8 cellular contexts compared by ENCODE assay signal in genomic region chr19:3404324-3405260, GRCh38. TPM values are rescaled to one million over a fixed set of nuclear protein-coding genes. Genes with fewer than 3 reads are reported as not detected.
DNase-seq lines count a peak whose midpoint lies in the region; ATAC-seq and FAIRE-seq lines count a peak whose summit lies in the region.

No MANE protein-coding gene starts in this region.

- H3K4me3 ChIP-seq in H7 (ENCODE audit: insufficient read depth, low read depth, low read length) = no peak overlapping the region

- no peak for FAIRE-seq in RCC 7860 (lab: Jason Lieb, UNC)

- H3K27me3 ChIP-seq in H7 (ENCODE audit: control insufficient read depth, insufficient read depth, low read length) = no peaks in the 10 kb centered on the region
- no peaks in the 10 kb centered on the region for H3K27me3 ChIP-seq in layer of hippocampus (ENCODE audit: control insufficient read depth, insufficient read depth, low read length)

- DNase-seq in H7 = peak; percentile 77
- peak; percentile 67 for DNase-seq in smooth muscle cell of the brain vasculature (ENCODE audit: low read depth, low spot score)
- no peak for DNase-seq in GDM1 (lab: John Stamatoyannopoulos, UW)
- no peak for DNase-seq in RCC 7860 (ENCODE audit: low spot score)

- H3K36me3 ChIP-seq in H7 (replicated peaks; ENCODE audit: control insufficient read depth, insufficient read depth, low read length) = no peaks in the 10 kb centered on the region

- ATAC-seq in HG02840 (IDR thresholded peaks at IDR 0.05; ENCODE audit: low FRiP score, unreplicated experiment) = no peak
- ATAC-seq in HG02870 (IDR thresholded peaks at IDR 0.05; ENCODE audit: unreplicated experiment) = no peak

- peak overlapping the region; percentile 99 for H3K27ac ChIP-seq in cingulate gyrus (ENCODE audit: low read depth, low read length)
- H3K27ac ChIP-seq in layer of hippocampus (ENCODE audit: low read depth, low read length) = peak overlapping the region; percentile 99

RNA-seq across cellular contexts. Expression of gene NFIC, which starts 38.2 kb away (rescaled TPM):
- 1.7 and 2.2 TPM in 2 replicates for total RNA-seq in H7 (2014; rRNA removed; shearing (Covaris generic))

Comparison
In these comparisons a context has a peak if more than half of its experiments do, and no peak if none do; other contexts are left out.
1. DNase-seq: peak in H7 (single experiment) and smooth muscle cell of the brain vasculature (single experiment); none in GDM1 (single experiment) and RCC 7860 (single experiment).